Comparison of ENCODE assay signal across 10 cellular contexts in genomic region chr15:90058308-90058707, GRCh38. TPM values are rescaled to one million over a fixed set of nuclear protein-coding genes. Genes with fewer than 3 reads are reported as not detected.
A peak's percentile ranks its signal among the peaks of the same experiment; 100 is the strongest.
DNase-seq lines count a peak whose midpoint lies in the region; ATAC-seq and TF ChIP-seq lines count a peak whose summit lies in the region.
"Had no signal": no experiment of that assay in that cellular context is flagged by ENCODE, and none has a peak within 500 bp of the region (broad histone marks: within the 10 kb centered on the region; RNA-seq: fewer than 3 reads in every experiment).

No MANE protein-coding gene starts in this region.

- DNase-seq in activated T-cell treated with anti-CD3 and anti-CD28 coated beads, Interleukin-2, amount 50 U/mL, for 24 hours = no peak
- DNase-seq in activated T-cell treated with anti-CD3 and anti-CD28 coated beads, Interleukin-2, amount 50 U/mL, for 1 hour = no peak
- DNase-seq in T-helper 17 cell (no peak), AG20443 (ENCODE audit: low spot score) (no peak), SHP77 (lab: John Stamatoyannopoulos, UW) (no peak), omental fat pad (ENCODE audit: low spot score) (no peak)
- peak; percentile 35 for DNase-seq in stimulated activated naive B cell treated with anti-CD40 and anti-IgM and Interleukin-4, amounts not matched to agents 10 μg/mL and 1 μg/mL and 100 μg/mL, for 72 hours
- DNase-seq: activated CD8-positive, alpha-beta memory T cell treated with anti-CD3 and anti-CD28 coated beads, Interleukin-2, amount 10 ng/mL, durations not matched to agents 7 days and 5 days; central memory CD4-positive, alpha-beta T cell had no signal

- no peaks in the 10 kb centered on the region for H3K9me3 ChIP-seq in T-helper 17 cell (ENCODE audit: control insufficient read depth, low read length, poor library complexity, severe bottlenecking)

- peak; percentile 35 for ATAC-seq in HG02981 (IDR thresholded peaks at IDR 0.05; ENCODE audit: unreplicated experiment)
- no peak for ATAC-seq in T-helper 17 cell
- ATAC-seq in stimulated activated naive B cell treated with anti-CD40 and anti-IgM and Interleukin-4, amounts not matched to agents 10 μg/mL and 1 μg/mL and 100 μg/mL, for 72 hours (replicated peaks) = peak; percentile 37 to 40
- ATAC-seq in omental fat pad (ENCODE audit: low FRiP score) = no peak
- ATAC-seq: activated CD8-positive, alpha-beta memory T cell treated with anti-CD3 and anti-CD28 coated beads, Interleukin-2, amount 10 ng/mL, durations not matched to agents 7 days and 5 days had no signal

- no peaks in the 10 kb centered on the region for H3K36me3 Mint-ChIP-seq in activated T-cell treated with anti-CD3 and anti-CD28 coated beads, Interleukin-2, amount 50 U/mL, for 24 hours (ENCODE audit: low read depth)
- H3K36me3 Mint-ChIP-seq in T-helper 17 cell (ENCODE audit: low read depth) = peaks cover 2% of the 10 kb centered on the region
- peaks cover 12 to 20% of the 10 kb centered on the region in 2 donors for H3K36me3 Mint-ChIP-seq in stimulated activated naive B cell treated with anti-CD40 and anti-IgM and Interleukin-4, amounts not matched to agents 10 μg/mL and 1 μg/mL and 100 μg/mL, for 72 hours
- H3K36me3 Mint-ChIP-seq: activated CD8-positive, alpha-beta memory T cell treated with anti-CD3 and anti-CD28 coated beads, Interleukin-2, amount 10 ng/mL, durations not matched to agents 7 days and 5 days had no signal

- H3K4me3 Mint-ChIP-seq in activated T-cell treated with anti-CD3 and anti-CD28 coated beads, Interleukin-2, amount 50 U/mL, for 24 hours = no peak overlapping the region
- H3K4me3 Mint-ChIP-seq in T-helper 17 cell = no peak overlapping the region
- H3K4me3 Mint-ChIP-seq in stimulated activated naive B cell treated with anti-CD40 and anti-IgM and Interleukin-4, amounts not matched to agents 10 μg/mL and 1 μg/mL and 100 μg/mL, for 72 hours = peak overlapping the region; percentile 21 to 28
- H3K4me3 Mint-ChIP-seq: activated CD8-positive, alpha-beta memory T cell treated with anti-CD3 and anti-CD28 coated beads, Interleukin-2, amount 10 ng/mL, durations not matched to agents 7 days and 5 days had no signal

- no peaks in the 10 kb centered on the region for H3K9me3 Mint-ChIP-seq in activated T-cell treated with anti-CD3 and anti-CD28 coated beads, Interleukin-2, amount 50 U/mL, for 24 hours
- H3K9me3 Mint-ChIP-seq in stimulated activated naive B cell treated with anti-CD40 and anti-IgM and Interleukin-4, amounts not matched to agents 10 μg/mL and 1 μg/mL and 100 μg/mL, for 72 hours = no peaks in the 10 kb centered on the region

- H3K27ac Mint-ChIP-seq in activated T-cell treated with anti-CD3 and anti-CD28 coated beads, Interleukin-2, amount 50 U/mL, for 24 hours = peak overlapping the region; percentile 71
- peak overlapping the region; percentile 89 for H3K27ac Mint-ChIP-seq in T-helper 17 cell
- peak overlapping the region; percentile 99 for H3K27ac Mint-ChIP-seq in stimulated activated naive B cell treated with anti-CD40 and anti-IgM and Interleukin-4, amounts not matched to agents 10 μg/mL and 1 μg/mL and 100 μg/mL, for 72 hours

- H3K27me3 Mint-ChIP-seq in activated T-cell treated with anti-CD3 and anti-CD28 coated beads, Interleukin-2, amount 50 U/mL, for 24 hours = no peaks in the 10 kb centered on the region
- no peaks in the 10 kb centered on the region for H3K27me3 Mint-ChIP-seq in T-helper 17 cell
- no peaks in the 10 kb centered on the region for H3K27me3 Mint-ChIP-seq in stimulated activated naive B cell treated with anti-CD40 and anti-IgM and Interleukin-4, amounts not matched to agents 10 μg/mL and 1 μg/mL and 100 μg/mL, for 72 hours
- H3K27me3 Mint-ChIP-seq: activated CD8-positive, alpha-beta memory T cell treated with anti-CD3 and anti-CD28 coated beads, Interleukin-2, amount 10 ng/mL, durations not matched to agents 7 days and 5 days had no signal

- peaks cover 53% of the 10 kb centered on the region for H3K4me1 Mint-ChIP-seq in activated T-cell treated with anti-CD3 and anti-CD28 coated beads, Interleukin-2, amount 50 U/mL, for 24 hours (ENCODE audit: low read depth)
- H3K4me1 Mint-ChIP-seq in T-helper 17 cell = peaks cover 55% of the 10 kb centered on the region
- peaks cover 58 to 80% of the 10 kb centered on the region in 2 donors for H3K4me1 Mint-ChIP-seq in stimulated activated naive B cell treated with anti-CD40 and anti-IgM and Interleukin-4, amounts not matched to agents 10 μg/mL and 1 μg/mL and 100 μg/mL, for 72 hours

- TF ChIP-seq CTCF in omental fat pad (IDR thresholded peaks at IDR 0.05) = no peak

RNA-seq across cellular contexts. Expression of gene IDH2, which starts 44.0 kb away (rescaled TPM):
- total RNA-seq in T-helper 17 cell (10 to 100 TPM; 45.0 to 48.8 TPM), omental fat pad (10 to 100 TPM; 24.9 to 43.7 (median 35.2) TPM)

RNA-seq across cellular contexts. Expression of gene ZNF710, which starts 57.2 kb away (rescaled TPM):
- total RNA-seq in T-helper 17 cell (10 to 100 TPM; 11.7 to 14.4 TPM), omental fat pad (10 to 100 TPM in 1 of 4 donors, 1 to 10 TPM in 3; 5.4 to 13.9 (median 7.0) TPM)

Comparison
In these comparisons a context has a peak if more than half of its experiments do, and no peak if none do; other contexts are left out.
1. H3K4me3 Mint-ChIP-seq: peak in stimulated activated naive B cell treated with anti-CD40 and anti-IgM and Interleukin-4, amounts not matched to agents 10 μg/mL and 1 μg/mL and 100 μg/mL, for 72 hours (2 of 2); none in activated T-cell treated with anti-CD3 and anti-CD28 coated beads, Interleukin-2, amount 50 U/mL, for 24 hours (single experiment) and T-helper 17 cell (single experiment).
2. ATAC-seq: peak in HG02981 (single experiment) and stimulated activated naive B cell treated with anti-CD40 and anti-IgM and Interleukin-4, amounts not matched to agents 10 μg/mL and 1 μg/mL and 100 μg/mL, for 72 hours (2 of 2); none in T-helper 17 cell (single experiment) and omental fat pad (single experiment).
3. Peak in every context shown above with its lines, with median percentiles within 50 percentile points of each other: H3K27ac Mint-ChIP-seq.